ENCODE assay signal across 8 cellular contexts in genomic region chr17:64306850-64307463, GRCh38. TPM values are rescaled to one million over a fixed set of nuclear protein-coding genes. Genes with fewer than 3 reads are reported as not detected.
DNase-seq lines count a peak whose midpoint lies in the region; ATAC-seq, FAIRE-seq and TF ChIP-seq lines count a peak whose summit lies in the region.

No MANE protein-coding gene starts in this region.

- no peak overlapping the region for H2BK20ac ChIP-seq in H1 (ENCODE audit: low read length)

- CTCF ChIA-PET in H1 (lab: Charles Lee; ENCODE audit: partially characterized antibody), result interaction anchor here (0.6 to 23.1 kb wide), 11 partner anchors 9 to 219 kb away, joined by 3 to 348 read pairs (median 5); no protein-coding TSS in a partner anchor

- no peak for ATAC-seq in GM18861 (IDR thresholded peaks at IDR 0.05; ENCODE audit: unreplicated experiment)

- no peak overlapping the region for H3K14ac ChIP-seq in H1 (ENCODE audit: insufficient read length)

- H3K27ac ChIP-seq in H1 (ENCODE audit: low read depth, low read length), result no peak overlapping the region

- TF ChIP-seq CTCF in H1 (IDR thresholded peaks at IDR 0.05; ENCODE audit: control extremely low read depth in 1 of 3, insufficient read depth in 1 of 3, low read depth in 1 of 3, low read length in 3 of 3), result peak; percentile 38 to 71 (median 70)

- TF ChIP-seq EP300 in H1 (IDR thresholded peaks at IDR 0.05; ENCODE audit: borderline replicate concordance in 1 of 2, low read depth in 2 of 2, low read length in 2 of 2), result no peak

- H2BK12ac ChIP-seq in H1 (ENCODE audit: low read depth, low read length), result no peak overlapping the region

- no peak overlapping the region for H3K23ac ChIP-seq in H1 (ENCODE audit: insufficient read length)

- H3K18ac ChIP-seq in H1 (ENCODE audit: extremely low read depth, low read length), result no peak overlapping the region

- no peak overlapping the region for H2BK5ac ChIP-seq in H1 (ENCODE audit: low read depth, low read length)

- no peak overlapping the region for H4K91ac ChIP-seq in H1 (replicated peaks; ENCODE audit: insufficient read length, low read length)

- H3K23me2 ChIP-seq in H1 (ENCODE audit: low read depth, low read length), result no peaks in the 10 kb centered on the region; the same call in 1 of the 2 replicates

- no peak overlapping the region for H3K9ac ChIP-seq in H1 (replicated peaks in 1 of 4; ENCODE audit: extremely low read depth in 1 of 4, low read depth in 3 of 4, low read length in 3 of 4)

- no peak overlapping the region for H3K4me2 ChIP-seq in H1 (ENCODE audit: insufficient read depth in 1 of 2, low read depth in 2 of 2, low read length in 2 of 2)

- H4K8ac ChIP-seq in H1 (ENCODE audit: extremely low read depth, insufficient read depth, low read length), result no peak overlapping the region

- no peak overlapping the region for H2AFZ ChIP-seq in H1 (ENCODE audit: low read length)

- H4K20me1 ChIP-seq in H1 (replicated peaks in 1 of 2; ENCODE audit: control insufficient read depth in 1 of 2, insufficient read depth in 2 of 2, low read length in 2 of 2), result no peaks in the 10 kb centered on the region

- H3K4ac ChIP-seq in H1 (replicated peaks; ENCODE audit: insufficient read length, low read depth, low read length), result no peak overlapping the region

- no peak overlapping the region for H3K4me3 ChIP-seq in H1 (ENCODE audit: extremely low read depth in 1 of 4, insufficient read depth in 2 of 4, low read depth in 3 of 4, low read length in 4 of 4)

- TF ChIP-seq RAD21 in H1 (IDR thresholded peaks at IDR 0.05 in 1 of 2, conservative IDR thresholded peaks at IDR 0.05 in 1 of 2; ENCODE audit: low read depth in 2 of 2, low read length in 2 of 2), result peak; percentile 55 to 70

- POLR2A ChIA-PET in H1 (lab: Charles Lee; ENCODE audit: partially characterized antibody), result no interaction called here

- H2BK15ac ChIP-seq in H1 (ENCODE audit: low read length), result 0 out of 2 replicates have a peak overlapping the region, but pooled peaks have one; percentile 29

- TF ChIP-seq POLR2A in H1 (IDR thresholded peaks at IDR 0.05; ENCODE audit: control extremely low read depth in 1 of 2, low read depth in 2 of 2, low read length in 2 of 2), result no peak

- no peak overlapping the region for H2BK120ac ChIP-seq in H1 (replicated peaks; ENCODE audit: low read depth, low read length)

- no peak overlapping the region for H2AK5ac ChIP-seq in H1 (ENCODE audit: low read depth, low read length)

- no peak overlapping the region for H4K5ac ChIP-seq in H1 (ENCODE audit: insufficient read length, low read depth, low read length)

- no peaks in the 10 kb centered on the region for H3K27me3 ChIP-seq in H1 (replicated peaks in 1 of 4; ENCODE audit: control insufficient read depth in 3 of 4, extremely low read depth in 1 of 4, insufficient read depth in 3 of 4, low read length in 3 of 4)

- no peak overlapping the region for H3K56ac ChIP-seq in H1 (replicated peaks; ENCODE audit: insufficient read length, low read depth, low read length)

- H3K4me1 ChIP-seq in H1 (replicated peaks in 1 of 4; ENCODE audit: control insufficient read depth in 3 of 4, insufficient read depth in 4 of 4, low read length in 3 of 4), result no peaks in the 10 kb centered on the region

- FAIRE-seq in GM19239 (lab: Jason Lieb, UNC), result peak; percentile 93
- peak; percentile 55 for FAIRE-seq in H1 (lab: Jason Lieb, UNC)

- no peaks in the 10 kb centered on the region for H3K36me3 ChIP-seq in H1 (ENCODE audit: control insufficient read depth in 2 of 4, insufficient read depth in 4 of 4, low read length in 3 of 4)

- no peaks in the 10 kb centered on the region for H3K79me2 ChIP-seq in H1 (ENCODE audit: control insufficient read depth in 1 of 2, insufficient read depth in 2 of 2, low read length in 2 of 2)

- H3K9me3 ChIP-seq in H1 (ENCODE audit: insufficient read depth in 2 of 2, low read depth in 1 of 2, low read length in 1 of 2), result no peaks in the 10 kb centered on the region

- WGBS in H1 (ENCODE audit: extremely low coverage in 1 of 2, insufficient coverage in 1 of 2, insufficient read length in 1 of 2, insufficient replicate concordance in 2 of 2, low coverage in 1 of 2, low lambda C conversion rate in 2 of 2, missing lambda C conversion rate in 1 of 2), 2 experiments, result 51% methylated on average over 11 of the region's 11 CpGs; no CpG with 5 or more reads in 1 of the 2 experiments

- no peaks in the 10 kb centered on the region for H3K79me1 ChIP-seq in H1 (ENCODE audit: low read depth, low read length)

- DNase-seq in AG08396 (ENCODE audit: low spot score) (peak; percentile 69), GM19239 (ENCODE audit: insufficient read length, low spot score) (peak; percentile 56), NCI-H524 treated with DMSO at 0.1 percent for 48 hours (lab: John Stamatoyannopoulos, UW) (peak; percentile 35), H1 (ENCODE audit: low read depth in 1 of 2, low spot score in 2 of 2) (peak; percentile 19 to 66), middle frontal gyrus (ENCODE audit: extremely low spot score, low spot score) (peak; percentile 21)
- DNase-seq in activated CD4-positive, alpha-beta T cell treated with anti-CD3 and anti-CD28 coated beads, Interleukin-2, amount 50 U/mL, for 4 hours, result peak; percentile 58 to 63
- DNase-seq in stimulated activated CD8-positive, alpha-beta memory T cell treated with anti-CD3 and anti-CD28 coated beads, Interleukin-4, amount 100 ng/mL, for 4 hours (ENCODE audit: low read depth in 2 of 2, low spot score in 1 of 2), result peak; percentile 31 to 38

TF ChIP-seq in H1, 55 proteins besides CTCF, POLR2A, EP300 and RAD21:
- TF ChIP-seq ATF2 (IDR thresholded peaks at IDR 0.05; ENCODE audit: low read length) (no peak), RNF2 (IDR thresholded peaks at IDR 0.05; ENCODE audit: borderline replicate concordance, low read depth, low read length, missing control alignments, poor library complexity, severe bottlenecking) (no peak), USF2 (IDR thresholded peaks at IDR 0.05; ENCODE audit: low read length) (peak; percentile 48; the same call in 1 of the 2 replicates), NANOG (IDR thresholded peaks at IDR 0.05; ENCODE audit: insufficient read depth, low read depth, low read length, poor library complexity, severe bottlenecking) (no peak), CEBPB (IDR thresholded peaks at IDR 0.05; ENCODE audit: low read depth, low read length) (no peak), TCF12 (IDR thresholded peaks at IDR 0.05; ENCODE audit: low read depth, low read length) (no peak), RBBP5 (IDR thresholded peaks at IDR 0.05; ENCODE audit: borderline replicate concordance, low read depth, low read length) (no peak)

RNA-seq across cellular contexts. Expression of gene TEX2, which starts 43.9 kb away (rescaled TPM):
- 15.6 and 16.3 TPM in 2 replicates for total RNA-seq in H1 (2021; fragmentation: NEBNext Ultra II Directional; extraction: Animal tissue kit (Norgen Biotek cat#: 25700))
- 6.1 TPM in 2 replicates for polyA plus RNA-seq in H1 (2011; rRNA removed)
- polyA plus RNA-seq in H1 (2011; cell fraction: cytosol; rRNA removed), result 7.3 TPM
- 8.8 TPM for polyA plus RNA-seq in H1 (2011; cell fraction: nucleus; rRNA removed)
- 7.0 to 8.2 TPM (median 7.3 TPM) in 4 replicates for polyA plus RNA-seq in H1 (2012, experiment 1 of 2)
- polyA plus RNA-seq in H1 (2012, experiment 2 of 2), result 1.3 TPM
- polyA plus RNA-seq in H1 (2013, experiment 1 of 2), result 10.4 TPM
- polyA plus RNA-seq in H1 (2013, experiment 2 of 2), result 12.8 TPM
- 14.8 and 15.2 TPM in 2 replicates for polyA minus RNA-seq in H1 (2011; rRNA and poly(A)+ RNA removed)
- polyA minus RNA-seq in H1 (2011; cell fraction: cytosol; rRNA and poly(A)+ RNA removed), result 6.2 TPM
- polyA minus RNA-seq in H1 (2011; cell fraction: nucleus; rRNA and poly(A)+ RNA removed), result 13.3 TPM
